Comparison of ENCODE assay signal across 16 cellular contexts in the genomic region with DNA sequence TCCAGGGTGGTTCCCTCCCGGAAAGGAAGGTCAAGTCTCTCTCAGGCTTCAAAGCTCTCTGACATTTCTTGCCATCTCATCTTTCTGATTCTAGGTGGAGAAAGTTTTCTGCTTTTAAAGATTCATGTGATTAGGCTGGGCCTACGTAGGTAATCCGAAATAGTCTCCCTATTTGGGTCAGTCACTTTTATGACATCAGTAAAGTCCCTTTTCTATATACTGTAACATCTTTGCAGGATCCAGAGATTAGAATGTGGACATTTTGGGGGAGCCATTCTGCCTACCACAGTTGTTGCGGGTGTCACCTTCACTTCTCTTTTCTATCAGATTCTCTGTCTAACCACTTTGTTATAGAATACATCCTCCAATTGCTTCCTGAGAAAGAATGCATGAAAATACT. TPM values are rescaled to one million over a fixed set of nuclear protein-coding genes. Genes with fewer than 3 reads are reported as not detected.
DNase-seq lines count a peak whose midpoint lies in the region; ATAC-seq, FAIRE-seq and TF ChIP-seq lines count a peak whose summit lies in the region.
"Had no signal": no experiment of that assay in that cellular context is flagged by ENCODE, and none has a peak within 500 bp of the region (broad histone marks: within the 10 kb centered on the region; RNA-seq: fewer than 3 reads in every experiment).

No MANE protein-coding gene starts in this region.

- intact Hi-C loops in ascending aorta (cut with DNase I) (loop anchor here (2.0 to 10.0 kb wide), 4 partner anchors 15 to 1979 kb away; partner anchors contain the start of genes NLN, SGTB and SREK1), aorta (cut with DNase I) (loop anchor here in 1 of 2 donors (10.0 kb wide), 1 partner anchor 341 kb away; the partner anchor contains the start of gene RGS7BP)

- dilution Hi-C loops in keratinocyte (cut with MboI; ENCODE audit: extremely low pct_ligation_motif_present, low sequenced_read_pairs), result no loop called here

- H3K9me3 ChIP-seq in ascending aorta, result no peaks in the 10 kb centered on the region
- H3K9me3 ChIP-seq in keratinocyte (ENCODE audit: control insufficient read depth, low read depth, low read length), result no peaks in the 10 kb centered on the region
- H3K9me3 ChIP-seq in aorta (ENCODE audit: control insufficient read depth, low read length), result no peaks in the 10 kb centered on the region
- H3K9me3 ChIP-seq: A549, BE2C had no signal

- DNase-seq in NOMO-1 treated with DMSO at 0.1 percent for 48 hours (lab: John Stamatoyannopoulos, UW; ENCODE audit: unreplicated experiment), result peak; percentile 57
- no peak for DNase-seq in ascending aorta (ENCODE audit: low spot score in 2 of 2)
- DNase-seq in keratinocyte (ENCODE audit: low read depth, low spot score), result no peak
- no peak for DNase-seq in aorta
- DNase-seq in HuH-7 (ENCODE audit: low spot score), result no peak
- no peak for DNase-seq in activated T-cell treated with anti-CD3 and anti-CD28 coated beads for 4 hours
- DNase-seq in UCSD-AML1 (lab: John Stamatoyannopoulos, UW; ENCODE audit: unreplicated experiment), result no peak
- DNase-seq: BE2C; CD4-positive, alpha-beta memory T cell; DMS79; GOT3; H9 had no signal

- H3K4me1 ChIP-seq in ascending aorta (peaks cover 4 to 13% of the 10 kb centered on the region in 2 donors), keratinocyte (ENCODE audit: control insufficient read depth, extremely low read depth, insufficient read depth, low read length) (no peaks in the 10 kb centered on the region), aorta (ENCODE audit: control insufficient read depth in 1 of 2, insufficient read depth in 2 of 2, low read length in 2 of 2) (no peaks in the 10 kb centered on the region)
- H3K4me1 ChIP-seq: A549, BE2C had no signal

- H3K27me3 ChIP-seq in ascending aorta (no peaks in the 10 kb centered on the region), keratinocyte (ENCODE audit: control insufficient read depth, extremely low read depth, insufficient read depth, low read length) (no peaks in the 10 kb centered on the region), aorta (ENCODE audit: control insufficient read depth in 1 of 2, insufficient read depth in 2 of 2, low read length in 1 of 2) (no peaks in the 10 kb centered on the region)

- H3K27ac ChIP-seq in ascending aorta, result peak overlapping the region; percentile 95 to 97
- no peak overlapping the region for H3K27ac ChIP-seq in keratinocyte (ENCODE audit: control insufficient read depth, insufficient read depth, low read length)
- H3K27ac ChIP-seq in aorta (ENCODE audit: low read depth in 1 of 2, low read length in 2 of 2), result peak overlapping the region; percentile 42 to 94
- H3K27ac ChIP-seq: A549, C4-2B had no signal

- H3K36me3 ChIP-seq in ascending aorta, result no peaks in the 10 kb centered on the region
- H3K36me3 ChIP-seq in keratinocyte (ENCODE audit: control insufficient read depth in 2 of 2, extremely low read depth in 1 of 2, insufficient read depth in 2 of 2, low read length in 2 of 2), result no peaks in the 10 kb centered on the region
- no peaks in the 10 kb centered on the region for H3K36me3 ChIP-seq in aorta (ENCODE audit: control insufficient read depth in 1 of 2, insufficient read depth in 2 of 2, low read length in 1 of 2)
- H3K36me3 ChIP-seq: BE2C had no signal

- FAIRE-seq in keratinocyte (lab: Jason Lieb, UNC), result peak; percentile 20
- FAIRE-seq: GM12891 had no signal

- WGBS in aorta, 2 donors, result 60 to 66% methylated on average over 4 of the region's 4 CpGs

- no peaks in the 10 kb centered on the region for H3K9me1 ChIP-seq in keratinocyte (ENCODE audit: control insufficient read depth, extremely low read depth, insufficient read depth, low read length)

- no peaks in the 10 kb centered on the region for H4K20me1 ChIP-seq in keratinocyte (ENCODE audit: control insufficient read depth, extremely low read depth, insufficient read depth, low read length)

- peak overlapping the region in 1 of 2 donors; percentile 82 for H3K4me3 ChIP-seq in ascending aorta
- H3K4me3 ChIP-seq in keratinocyte (ENCODE audit: control insufficient read depth in 2 of 3, extremely low read depth in 1 of 3, insufficient read depth in 2 of 3, low read depth in 1 of 3, low read length in 3 of 3), result no peak overlapping the region
- no peak overlapping the region for H3K4me3 ChIP-seq in aorta (ENCODE audit: low read length in 2 of 2)
- H3K4me3 ChIP-seq: A549 had no signal

- H2AFZ ChIP-seq in keratinocyte (ENCODE audit: control insufficient read depth, low read length), result no peak overlapping the region

- ATAC-seq in aorta (ENCODE audit: low FRiP score), result no peak
- ATAC-seq: A549 had no signal

- no peak overlapping the region for H3K9ac ChIP-seq in keratinocyte (ENCODE audit: control insufficient read depth, extremely low read depth, insufficient read depth, low read length)

- peaks cover 3% of the 10 kb centered on the region for H3K79me2 ChIP-seq in keratinocyte (ENCODE audit: control insufficient read depth, insufficient read depth, low read length)

- no peak overlapping the region for H3K4me2 ChIP-seq in keratinocyte (ENCODE audit: control insufficient read depth, extremely low read depth, insufficient read depth, low read depth, low read length)
- H3K4me2 ChIP-seq: A549 had no signal

- TF ChIP-seq CTCF in ascending aorta (IDR thresholded peaks at IDR 0.05) (no peak), keratinocyte (optimal IDR thresholded peaks at IDR 0.05 in 1 of 3, IDR thresholded peaks at IDR 0.05 in 1 of 3, conservative IDR thresholded peaks at IDR 0.05 in 1 of 3; ENCODE audit: extremely low read depth in 1 of 3, insufficient read depth in 2 of 3, low read length in 3 of 3) (no peak)

RNA-seq across cellular contexts. Expression of gene RNF180, which starts 1.9 kb away (rescaled TPM):
- total RNA-seq in ascending aorta (7.9 TPM), aorta (10 to 100 TPM; 29.2 to 44.5 TPM)
- polyA plus RNA-seq in keratinocyte (1.8 to 2.8 TPM (median 2.4 TPM) in 3 replicates), aorta (10 to 100 TPM in 1 of 2 donors, 1 to 10 TPM in 1; 6.1 to 10.2 TPM)
- 5.0 TPM for polyA plus RNA-seq in keratinocyte (2011; ENCODE audit: low read depth)
- 1.3 and 2.2 TPM in 2 replicates for polyA plus RNA-seq in keratinocyte (2011; cell fraction: cytosol; rRNA removed)
- 3.4 TPM in 2 replicates for polyA plus RNA-seq in keratinocyte (2011; cell fraction: nucleus; rRNA removed)
- 1.6 and 2.5 TPM in 2 replicates for polyA plus RNA-seq in keratinocyte (2012; ENCODE audit: low replicate concordance)
- polyA minus RNA-seq in keratinocyte, result 1.5 to 6.1 TPM (median 2.5 TPM) in 3 replicates
- 2.1 TPM for polyA minus RNA-seq in keratinocyte (2011; cell fraction: cytosol; rRNA and poly(A)+ RNA removed)
- 3.2 and 8.9 TPM in 2 replicates for polyA minus RNA-seq in keratinocyte (2011; cell fraction: nucleus; rRNA and poly(A)+ RNA removed)
- total RNA-seq: CD4-positive, alpha-beta memory T cell; G401 had no signal
- polyA plus RNA-seq: CD4-positive, alpha-beta memory T cell had no signal
